23 cellular contexts compared by ENCODE assay signal in the genomic region with DNA sequence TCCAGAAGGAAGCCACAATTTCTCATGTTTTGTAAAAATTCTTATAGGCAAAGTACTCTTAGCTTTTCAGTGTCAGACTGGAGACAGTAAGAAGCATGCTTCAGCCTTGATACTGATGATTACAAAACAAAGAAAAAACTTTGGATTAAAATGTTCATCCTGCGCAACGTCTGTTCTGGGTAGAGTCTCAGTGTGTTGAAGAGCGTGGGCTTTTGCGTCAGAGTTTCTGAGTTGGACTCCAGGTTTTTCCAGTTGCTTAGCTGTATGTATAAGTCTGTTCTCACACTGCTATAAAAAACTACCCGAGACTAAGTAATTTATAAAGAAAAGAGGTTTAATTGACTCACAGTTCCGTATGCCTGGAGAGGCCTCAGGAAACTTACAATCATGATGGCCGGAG.
"Had no signal": no experiment of that assay in that cellular context is flagged by ENCODE, and none has a peak within 500 bp of the region (broad histone marks: within the 10 kb centered on the region; RNA-seq: fewer than 3 reads in every experiment).

No MANE protein-coding gene starts in this region.

- H3K9me3 Mint-ChIP-seq: endodermal cell, mesothelial cell of epicardium had no signal

- H3K27me3 Mint-ChIP-seq: dendritic cell treated with granulocyte-macrophage colony-stimulating factor and Interleukin-4, amounts not matched to agents 40 ng/mL and 50 ng/mL, for 4 days; effector memory CD8-positive, alpha-beta T cell had no signal

- H3K4me1 Mint-ChIP-seq: immature natural killer cell had no signal

- H3K4me3 Mint-ChIP-seq: dendritic cell treated with granulocyte-macrophage colony-stimulating factor and Interleukin-4, amounts not matched to agents 40 ng/mL and 50 ng/mL, for 4 days; effector memory CD8-positive, alpha-beta T cell; endodermal cell; immature natural killer cell; mesothelial cell of epicardium had no signal

- DNase-seq: colonic mucosa; cortex of kidney; effector CD8-positive, alpha-beta T cell; effector memory CD8-positive, alpha-beta T cell; endodermal cell; erythroblast; esophagus squamous epithelium; foreskin fibroblast; foreskin melanocyte; gastrocnemius medialis; glutamatergic neuron; head of caudate nucleus; heart right ventricle; hypothalamus; immature natural killer cell; left cardiac atrium; left lung; left ventricle myocardium superior; lower lobe of right lung; mesenchymal stem cell had no signal

- H3K27ac Mint-ChIP-seq: dendritic cell treated with granulocyte-macrophage colony-stimulating factor and Interleukin-4, amounts not matched to agents 40 ng/mL and 50 ng/mL, for 4 days; effector memory CD8-positive, alpha-beta T cell; endodermal cell; immature natural killer cell; mesothelial cell of epicardium had no signal

- ATAC-seq: effector memory CD8-positive, alpha-beta T cell; esophagus mucosa; gastrocnemius medialis; heart right ventricle; left cardiac atrium; left lung; left ventricle myocardium superior; lower lobe of right lung had no signal

- H3K36me3 Mint-ChIP-seq: immature natural killer cell, mesothelial cell of epicardium had no signal
